10 cellular contexts compared by ENCODE assay signal in the genomic region with DNA sequence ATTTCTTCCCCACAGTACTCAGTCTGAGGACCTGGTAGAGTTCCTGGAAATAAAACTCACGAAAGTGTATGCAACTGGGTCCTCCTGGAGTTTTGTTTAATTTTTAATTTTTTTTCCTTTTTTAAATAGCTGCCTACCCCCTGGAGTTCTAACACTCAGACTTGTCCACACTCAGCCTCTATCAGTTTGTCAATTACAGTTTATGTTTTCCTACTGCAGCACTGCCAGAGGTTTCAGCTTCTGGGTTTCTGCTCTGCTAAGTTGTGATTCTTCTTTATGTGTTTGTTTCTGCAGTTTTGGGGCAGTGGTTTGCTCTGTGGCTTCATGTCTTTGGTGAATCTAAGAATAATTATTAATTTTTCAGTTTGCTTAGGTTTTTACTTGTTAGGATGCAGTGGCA.
"Had no signal": no experiment of that assay in that cellular context is flagged by ENCODE, and none has a peak within 500 bp of the region (broad histone marks: within the 10 kb centered on the region; RNA-seq: fewer than 3 reads in every experiment).

No MANE protein-coding gene starts in this region.

- H3K27ac Mint-ChIP-seq: HFFc6 had no signal

- H3K27ac ChIP-seq: GM23248, HL-60, KMS-11 had no signal

- H3K4me2 ChIP-seq: KMS-11 had no signal

- H3K9ac ChIP-seq: GM23248, KMS-11 had no signal

- DNase-seq: GM23248, GOT3, H7, HFFc6, KBM-7 had no signal

- ATAC-seq: HCT116 had no signal

- H3K36me3 ChIP-seq: HAP-1 had no signal

- H3K27me3 Mint-ChIP-seq: IgD-negative memory B cell had no signal

- H3K4me3 ChIP-seq: GM23248, HAP-1 had no signal

- H3K4me3 Mint-ChIP-seq: HFFc6, IgD-negative memory B cell had no signal

- H2AFZ ChIP-seq: GM23248 had no signal

- H3K4me1 ChIP-seq: HAP-1 had no signal

- H3K9me3 ChIP-seq: HAP-1 had no signal
